In the genomic region with DNA sequence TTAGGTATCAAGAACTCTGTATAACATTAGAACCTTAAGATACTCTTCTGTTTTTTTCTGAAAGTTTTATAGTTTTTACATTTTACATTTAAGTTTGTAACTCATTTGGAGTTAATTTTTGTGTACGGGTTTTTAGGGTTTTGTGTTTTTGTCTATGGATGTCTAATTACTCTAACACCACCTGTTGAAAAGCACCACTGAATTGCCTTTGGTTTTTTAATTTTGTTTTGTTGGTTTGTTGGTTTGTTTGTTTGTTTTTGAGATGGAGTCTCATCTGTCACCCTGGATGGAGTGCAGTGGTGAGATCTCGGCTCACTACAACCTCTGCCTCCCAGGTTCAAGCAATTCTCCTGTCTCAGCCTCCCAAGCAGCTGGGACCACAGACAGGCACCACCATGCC, we compare ENCODE assay signal across 10 cellular contexts.
A peak's percentile ranks its signal among the peaks of the same experiment; 100 is the strongest.
ATAC-seq and TF ChIP-seq lines count a peak whose summit lies in the region.
"Had no signal": no experiment of that assay in that cellular context is flagged by ENCODE, and none has a peak within 500 bp of the region (broad histone marks: within the 10 kb centered on the region; RNA-seq: fewer than 3 reads in every experiment).

No MANE protein-coding gene starts in this region.

- CTCF ChIA-PET in HEK293 (lab: Yijun Ruan, JAX): interaction anchor here (0.6 to 2.4 kb wide), 2 partner anchors 7 to 28 kb away, joined by 5 to 10 read pairs; no protein-coding TSS in a partner anchor

- 0 out of 2 replicates have a peak, but pooled peaks cover 2% of the 10 kb centered on the region for H3K4me1 ChIP-seq in HEK293 (ENCODE audit: control insufficient read depth, insufficient read depth, low read length)

- ATAC-seq in activated CD4-positive, CD25-positive, alpha-beta regulatory T cell treated with anti-CD3 and anti-CD28 coated beads, Interleukin-2, amount 50 U/mL, for 24 hours: no peak
- ATAC-seq: A549; CD8-positive, alpha-beta T cell had no signal

- no peaks in the 10 kb centered on the region for H3K36me3 ChIP-seq in HEK293 (ENCODE audit: control insufficient read depth in 2 of 2, insufficient read depth in 1 of 2, low read length in 2 of 2)
- H3K36me3 ChIP-seq: BE2C; BLaER1; BLaER1 treated with 17β-estradiol and CSF1 and Interleukin-3, amounts not matched to agents 10 nM and 100 nM had no signal

- no peak overlapping the region for H3K4me3 ChIP-seq in HEK293 (ENCODE audit: low read depth, low read length)
- H3K4me3 ChIP-seq: A549; BLaER1; BLaER1 treated with 17β-estradiol and CSF1 and Interleukin-3, amounts not matched to agents 10 nM and 100 nM had no signal

- POLR2A ChIA-PET in HEK293 (lab: Yijun Ruan, JAX): interaction anchor here (1.7 to 1.8 kb wide), 2 partner anchors 11 to 69 kb away, joined by 3 to 5 read pairs; no protein-coding TSS in a partner anchor

- no peaks in the 10 kb centered on the region for H3K9me3 ChIP-seq in HEK293 (ENCODE audit: control insufficient read depth, insufficient read depth, low read depth, low read length)
- H3K9me3 ChIP-seq: A549, BE2C, Caco-2 had no signal

- no peak overlapping the region for H3K27ac ChIP-seq in HEK293 (ENCODE audit: extremely low read depth, low read depth, low read length)
- H3K27ac ChIP-seq: 22Rv1; A549; BLaER1; BLaER1 treated with 17β-estradiol and CSF1 and Interleukin-3, amounts not matched to agents 10 nM and 100 nM; C4-2B had no signal

- TF ChIP-seq CTCF in HEK293 (tag by site-specific recombination; IDR thresholded peaks at IDR 0.05): no peak

TF ChIP-seq in HEK293, 187 proteins besides CTCF, POLR2A, EP300 and RAD21:
- TF ChIP-seq ZNF529 (tag by site-specific recombination; IDR thresholded peaks at IDR 0.05; ENCODE audit: insufficient replicate concordance) (no peak), SCRT2 (tag by site-specific recombination; IDR thresholded peaks at IDR 0.05) (peak; percentile 95), KLF17 (tag by site-specific recombination; IDR thresholded peaks at IDR 0.05) (no peak), GFI1B (tag by site-specific recombination; IDR thresholded peaks at IDR 0.05) (no peak), ZNF214 (tag by site-specific recombination; IDR thresholded peaks at IDR 0.05; ENCODE audit: borderline replicate concordance) (no peak), SCRT1 (tag by site-specific recombination; IDR thresholded peaks at IDR 0.05; ENCODE audit: borderline replicate concordance) (peak; percentile 66; the same call in 1 of the 2 replicates), KLF9 (tag by site-specific recombination; IDR thresholded peaks at IDR 0.05; ENCODE audit: low read depth) (no peak), ZNF114 (tag by site-specific recombination; IDR thresholded peaks at IDR 0.05) (no peak)
- TF ChIP-seq, protein P1, sequence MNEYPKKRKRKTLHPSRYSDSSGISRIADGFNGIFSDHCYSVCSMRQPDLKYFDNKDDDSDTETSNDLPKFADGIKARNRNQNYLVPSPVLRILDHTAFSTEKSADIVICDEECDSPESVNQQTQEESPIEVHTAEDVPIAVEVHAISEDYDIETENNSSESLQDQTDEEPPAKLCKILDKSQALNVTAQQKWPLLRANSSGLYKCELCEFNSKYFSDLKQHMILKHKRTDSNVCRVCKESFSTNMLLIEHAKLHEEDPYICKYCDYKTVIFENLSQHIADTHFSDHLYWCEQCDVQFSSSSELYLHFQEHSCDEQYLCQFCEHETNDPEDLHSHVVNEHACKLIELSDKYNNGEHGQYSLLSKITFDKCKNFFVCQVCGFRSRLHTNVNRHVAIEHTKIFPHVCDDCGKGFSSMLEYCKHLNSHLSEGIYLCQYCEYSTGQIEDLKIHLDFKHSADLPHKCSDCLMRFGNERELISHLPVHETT (tag by site-specific recombination; IDR thresholded peaks at IDR 0.05): no peak
